8 cellular contexts compared by ENCODE assay signal in genomic region chr13:96053003-96053703, GRCh38. TPM values are rescaled to one million over a fixed set of nuclear protein-coding genes. Genes with fewer than 3 reads are reported as not detected.
DNase-seq lines count a peak whose midpoint lies in the region; ATAC-seq and TF ChIP-seq lines count a peak whose summit lies in the region.

A gene with protein sequence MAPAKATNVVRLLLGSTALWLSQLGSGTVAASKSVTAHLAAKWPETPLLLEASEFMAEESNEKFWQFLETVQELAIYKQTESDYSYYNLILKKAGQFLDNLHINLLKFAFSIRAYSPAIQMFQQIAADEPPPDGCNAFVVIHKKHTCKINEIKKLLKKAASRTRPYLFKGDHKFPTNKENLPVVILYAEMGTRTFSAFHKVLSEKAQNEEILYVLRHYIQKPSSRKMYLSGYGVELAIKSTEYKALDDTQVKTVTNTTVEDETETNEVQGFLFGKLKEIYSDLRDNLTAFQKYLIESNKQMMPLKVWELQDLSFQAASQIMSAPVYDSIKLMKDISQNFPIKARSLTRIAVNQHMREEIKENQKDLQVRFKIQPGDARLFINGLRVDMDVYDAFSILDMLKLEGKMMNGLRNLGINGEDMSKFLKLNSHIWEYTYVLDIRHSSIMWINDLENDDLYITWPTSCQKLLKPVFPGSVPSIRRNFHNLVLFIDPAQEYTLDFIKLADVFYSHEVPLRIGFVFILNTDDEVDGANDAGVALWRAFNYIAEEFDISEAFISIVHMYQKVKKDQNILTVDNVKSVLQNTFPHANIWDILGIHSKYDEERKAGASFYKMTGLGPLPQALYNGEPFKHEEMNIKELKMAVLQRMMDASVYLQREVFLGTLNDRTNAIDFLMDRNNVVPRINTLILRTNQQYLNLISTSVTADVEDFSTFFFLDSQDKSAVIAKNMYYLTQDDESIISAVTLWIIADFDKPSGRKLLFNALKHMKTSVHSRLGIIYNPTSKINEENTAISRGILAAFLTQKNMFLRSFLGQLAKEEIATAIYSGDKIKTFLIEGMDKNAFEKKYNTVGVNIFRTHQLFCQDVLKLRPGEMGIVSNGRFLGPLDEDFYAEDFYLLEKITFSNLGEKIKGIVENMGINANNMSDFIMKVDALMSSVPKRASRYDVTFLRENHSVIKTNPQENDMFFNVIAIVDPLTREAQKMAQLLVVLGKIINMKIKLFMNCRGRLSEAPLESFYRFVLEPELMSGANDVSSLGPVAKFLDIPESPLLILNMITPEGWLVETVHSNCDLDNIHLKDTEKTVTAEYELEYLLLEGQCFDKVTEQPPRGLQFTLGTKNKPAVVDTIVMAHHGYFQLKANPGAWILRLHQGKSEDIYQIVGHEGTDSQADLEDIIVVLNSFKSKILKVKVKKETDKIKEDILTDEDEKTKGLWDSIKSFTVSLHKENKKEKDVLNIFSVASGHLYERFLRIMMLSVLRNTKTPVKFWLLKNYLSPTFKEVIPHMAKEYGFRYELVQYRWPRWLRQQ (N-terminal part only) (minus strand): TSS chr13:96053401. CDS start chr13:96053312, 89 bp downstream.

- TF ChIP-seq POLR2A in suprapubic skin (IDR thresholded peaks at IDR 0.05): peak in 1 of 2 donors; percentile 62

- H3K27me3 ChIP-seq in suprapubic skin: no peaks in the 10 kb centered on the region

- no peak for TF ChIP-seq CTCF in AG10803 (conservative IDR thresholded peaks at IDR 0.05; ENCODE audit: low read length)
- no peak for TF ChIP-seq CTCF in epithelial cell of proximal tubule (conservative IDR thresholded peaks at IDR 0.05; ENCODE audit: low read depth, low read length)
- TF ChIP-seq CTCF in suprapubic skin (IDR thresholded peaks at IDR 0.05): no peak

- TF ChIP-seq EP300 in suprapubic skin (IDR thresholded peaks at IDR 0.05): no peak

- DNase-seq in AG10803 (ENCODE audit: low read depth) (peak; percentile 94), NCI-H146 treated with DMSO at 0.1 percent for 48 hours (lab: John Stamatoyannopoulos, UW; ENCODE audit: unreplicated experiment) (peak; percentile 87), T1000 (lab: John Stamatoyannopoulos, UW) (peak; percentile 82), epithelial cell of proximal tubule (ENCODE audit: low read depth) (no peak), suprapubic skin (ENCODE audit: low spot score in 2 of 2) (peak; percentile 95 to 96)

- H3K4me1 ChIP-seq in mesodermal cell (ENCODE audit: control insufficient read depth, insufficient read depth, low read length, poor library complexity, severe bottlenecking) (no peaks in the 10 kb centered on the region), suprapubic skin (no peaks in the 10 kb centered on the region)

- 0 to 1% methylated on average over 51 to 63 of the region's 77 CpGs for WGBS in mesodermal cell (ENCODE audit: insufficient coverage in 2 of 2), 2 experiments
- under 1% methylated on average over 25 of the region's 77 CpGs for WGBS in suprapubic skin

- H3K36me3 ChIP-seq in mesodermal cell (ENCODE audit: control insufficient read depth, insufficient read depth, low read length) (peaks cover 4% of the 10 kb centered on the region), suprapubic skin (no peaks in the 10 kb centered on the region)

- ATAC-seq in GM18517 (IDR thresholded peaks at IDR 0.05; ENCODE audit: unreplicated experiment) (peak; percentile 94), HG02938 (IDR thresholded peaks at IDR 0.05; ENCODE audit: unreplicated experiment) (peak; percentile 92)

- H3K9me3 ChIP-seq in mesodermal cell (ENCODE audit: control insufficient read depth, low read length) (no peaks in the 10 kb centered on the region), suprapubic skin (no peaks in the 10 kb centered on the region)

- H3K27ac ChIP-seq in mesodermal cell (ENCODE audit: low read depth, low read length, severe bottlenecking) (peak within 1 kb of the TSS; percentile 81), suprapubic skin (peak within 1 kb of the TSS; percentile 86)

- H3K4me3 ChIP-seq in AG10803 (ENCODE audit: low read length): peak within 1 kb of the TSS; percentile 99
- H3K4me3 ChIP-seq in epithelial cell of proximal tubule (ENCODE audit: low read depth, low read length): peak within 1 kb of the TSS; percentile 90
- H3K4me3 ChIP-seq in mesodermal cell (ENCODE audit: extremely low read depth, insufficient read depth, low read length, poor library complexity, severe bottlenecking): peak within 1 kb of the TSS; percentile 79
- H3K4me3 ChIP-seq in suprapubic skin: peak within 1 kb of the TSS; percentile 91

RNA-seq across cellular contexts. Expression of the gene that starts here (rescaled TPM):
- 17.4 and 20.1 TPM in 2 replicates for total RNA-seq in epithelial cell of proximal tubule
- polyA plus RNA-seq in mesodermal cell (2013, experiment 1 of 2): 38.5 TPM
- 42.8 TPM for polyA plus RNA-seq in mesodermal cell (2013, experiment 2 of 2)
- 10 to 100 TPM; 11.8 to 38.9 (median 13.7) TPM for total RNA-seq in suprapubic skin
